ENCODE assay signal across 23 cellular contexts in the genomic region with DNA sequence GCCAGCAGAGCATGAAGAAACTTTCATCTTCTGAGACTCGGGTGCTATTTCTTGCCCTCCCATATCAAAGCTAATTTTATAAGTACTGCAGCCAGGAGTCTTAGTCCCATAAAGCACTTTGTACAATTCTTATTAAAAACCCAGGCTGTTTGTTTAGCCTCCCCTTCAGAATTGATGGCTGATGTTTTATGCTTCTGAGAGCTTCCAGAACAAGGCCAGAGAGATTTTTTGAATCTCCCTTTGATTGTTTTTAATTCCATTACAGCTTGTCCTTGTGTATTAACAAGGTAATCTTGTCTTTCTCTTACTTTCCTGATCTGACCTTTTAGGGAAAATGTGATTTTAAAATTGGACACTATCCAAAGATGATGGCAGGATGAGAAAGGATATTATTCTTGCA. TPM values are rescaled to one million over a fixed set of nuclear protein-coding genes. Genes with fewer than 3 reads are reported as not detected.
"Had no signal": no experiment of that assay in that cellular context is flagged by ENCODE, and none has a peak within 500 bp of the region (broad histone marks: within the 10 kb centered on the region; RNA-seq: fewer than 3 reads in every experiment).

No MANE protein-coding gene starts in this region.

- DNase-seq: cortex of kidney; effector CD8-positive, alpha-beta T cell; effector memory CD8-positive, alpha-beta T cell; endodermal cell; erythroblast; esophagus squamous epithelium; foreskin fibroblast; foreskin melanocyte; gastrocnemius medialis; glutamatergic neuron; head of caudate nucleus; heart right ventricle; hippocampal formation; left cardiac atrium; left lung; left ventricle myocardium superior; lower lobe of right lung; mesenchymal stem cell; midbrain; naive thymus-derived CD4-positive, alpha-beta T cell had no signal

- H3K9me3 Mint-ChIP-seq: dendritic cell treated with granulocyte-macrophage colony-stimulating factor and Interleukin-4, amounts not matched to agents 40 ng/mL and 50 ng/mL, for 4 days; effector memory CD8-positive, alpha-beta T cell; naive thymus-derived CD4-positive, alpha-beta T cell had no signal

- H3K27me3 ChIP-seq: esophagus squamous epithelium, gastrocnemius medialis had no signal

- H3K27ac ChIP-seq: epithelial cell of prostate, esophagus squamous epithelium, gastrocnemius medialis, heart right ventricle, left lung, lower lobe of right lung had no signal

- H3K9me3 ChIP-seq: esophagus squamous epithelium, gastrocnemius medialis, heart right ventricle, left lung, lower lobe of right lung had no signal

- H3K4me3 Mint-ChIP-seq: dendritic cell treated with granulocyte-macrophage colony-stimulating factor and Interleukin-4, amounts not matched to agents 40 ng/mL and 50 ng/mL, for 4 days; effector memory CD8-positive, alpha-beta T cell; endodermal cell; naive thymus-derived CD4-positive, alpha-beta T cell had no signal

- ATAC-seq: effector memory CD8-positive, alpha-beta T cell; esophagus mucosa; gastrocnemius medialis; heart right ventricle; left cardiac atrium; left lung; left ventricle myocardium superior; lower lobe of right lung; naive thymus-derived CD4-positive, alpha-beta T cell had no signal

- H3K4me3 ChIP-seq: esophagus squamous epithelium, gastrocnemius medialis, heart right ventricle, left lung, lower lobe of right lung had no signal

- H3K27ac Mint-ChIP-seq: dendritic cell treated with granulocyte-macrophage colony-stimulating factor and Interleukin-4, amounts not matched to agents 40 ng/mL and 50 ng/mL, for 4 days; effector memory CD8-positive, alpha-beta T cell; endodermal cell had no signal

RNA-seq across cellular contexts. Expression of a gene that starts 30.1 kb away (rescaled TPM):
- polyA plus RNA-seq: naive thymus-derived CD4-positive, alpha-beta T cell had no signal
